ENCODE assay signal across 16 cellular contexts in genomic region chr2:205617905-205618304, GRCh38.
"Had no signal": no experiment of that assay in that cellular context is flagged by ENCODE, and none has a peak within 500 bp of the region (broad histone marks: within the 10 kb centered on the region; RNA-seq: fewer than 3 reads in every experiment).

No MANE protein-coding gene starts in this region.

- H3K27ac ChIP-seq: dorsolateral prefrontal cortex, epithelial cell of prostate, lower lobe of right lung, parathyroid adenoma, tibial artery had no signal

- H3K27me3 ChIP-seq: tibial artery had no signal

- H3K79me2 ChIP-seq: parathyroid adenoma had no signal

- H3K4me3 ChIP-seq: dorsolateral prefrontal cortex, lower lobe of right lung, tibial artery had no signal

- H3K4me1 ChIP-seq: lower lobe of right lung, parathyroid adenoma, tibial artery had no signal

- ATAC-seq: left cardiac atrium; lower lobe of right lung; naive thymus-derived CD8-positive, alpha-beta T cell; stimulated activated naive CD8-positive, alpha-beta T cell treated with anti-CD3 and anti-CD28 coated beads, Interleukin-15, Interleukin-2, amounts not matched to agents 100 U/mL and 50 U/mL, for 24 hours had no signal

- H3K9ac ChIP-seq: parathyroid adenoma had no signal

- H2AFZ ChIP-seq: parathyroid adenoma had no signal

- H3K9me3 ChIP-seq: lower lobe of right lung, tibial artery had no signal

- DNase-seq: activated CD4-positive, alpha-beta T cell treated with anti-CD3 and anti-CD28 coated beads, Interleukin-2, amount 50 U/mL, for 4 hours; amniotic stem cell; central memory CD4-positive, alpha-beta T cell; dorsolateral prefrontal cortex; foreskin melanocyte; glutamatergic neuron; hippocampal formation; left cardiac atrium; lower lobe of right lung; naive thymus-derived CD8-positive, alpha-beta T cell; stimulated activated naive CD8-positive, alpha-beta T cell treated with anti-CD3 and anti-CD28 coated beads, Interleukin-15, Interleukin-2, amounts not matched to agents 100 U/mL and 50 U/mL, for 24 hours; substantia nigra; T-helper 2 cell; tibial artery had no signal

- H3K36me3 ChIP-seq: lower lobe of right lung had no signal
